Comparison of ENCODE assay signal across 1 cellular context in the genomic region with DNA sequence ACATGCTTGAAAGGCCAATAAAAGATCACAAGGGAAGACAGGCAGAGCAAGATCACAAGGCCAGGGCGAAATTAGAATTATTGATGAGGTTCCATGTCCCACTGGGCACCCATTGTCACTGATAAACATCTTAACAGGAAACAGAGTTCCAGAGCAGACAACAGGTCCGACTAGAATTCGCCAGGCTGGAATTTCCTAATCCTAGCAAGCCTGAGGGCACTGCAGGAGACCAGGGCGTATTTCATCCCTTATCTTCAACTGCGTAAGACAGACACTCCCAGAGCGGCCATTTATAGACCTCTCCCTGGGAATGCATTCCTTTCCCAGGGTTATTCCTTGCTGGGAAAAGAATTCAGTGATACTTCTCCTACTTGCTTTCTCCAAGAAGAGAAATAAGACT.
TF ChIP-seq lines count a peak whose summit lies in the region.

No MANE protein-coding gene starts in this region.

TF ChIP-seq in HEK293, 187 proteins besides CTCF, POLR2A, EP300 and RAD21 (continued from another document):
- TF ChIP-seq, protein P1, sequence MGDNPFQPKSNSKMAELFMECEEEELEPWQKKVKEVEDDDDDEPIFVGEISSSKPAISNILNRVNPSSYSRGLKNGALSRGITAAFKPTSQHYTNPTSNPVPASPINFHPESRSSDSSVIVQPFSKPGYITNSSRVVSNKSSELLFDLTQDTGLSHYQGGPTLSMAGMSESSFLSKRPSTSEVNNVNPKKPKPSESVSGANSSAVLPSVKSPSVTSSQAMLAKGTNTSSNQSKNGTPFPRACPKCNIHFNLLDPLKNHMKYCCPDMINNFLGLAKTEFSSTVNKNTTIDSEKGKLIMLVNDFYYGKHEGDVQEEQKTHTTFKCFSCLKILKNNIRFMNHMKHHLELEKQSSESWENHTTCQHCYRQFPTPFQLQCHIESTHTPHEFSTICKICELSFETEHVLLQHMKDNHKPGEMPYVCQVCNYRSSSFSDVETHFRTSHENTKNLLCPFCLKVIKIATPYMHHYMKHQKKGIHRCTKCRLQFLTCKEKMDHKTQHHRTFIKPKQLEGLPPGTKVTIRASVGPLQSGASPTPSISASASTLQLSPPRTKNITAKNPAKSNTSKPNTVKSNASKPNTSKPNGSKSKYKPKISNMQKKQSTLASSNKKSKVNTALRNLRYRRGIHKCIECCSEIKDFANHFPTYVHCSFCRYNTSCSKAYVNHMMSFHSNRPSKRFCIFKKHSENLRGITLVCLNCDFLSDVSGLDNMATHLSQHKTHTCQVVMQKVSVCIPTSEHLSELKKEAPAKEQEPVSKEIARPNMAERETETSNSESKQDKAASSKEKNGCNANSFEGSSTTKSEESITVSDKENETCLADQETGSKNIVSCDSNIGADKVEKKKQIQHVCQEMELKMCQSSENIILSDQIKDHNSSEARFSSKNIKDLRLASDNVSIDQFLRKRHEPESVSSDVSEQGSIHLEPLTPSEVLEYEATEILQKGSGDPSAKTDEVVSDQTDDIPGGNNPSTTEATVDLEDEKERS (tag by site-specific recombination; IDR thresholded peaks at IDR 0.05) = 0 out of 2 replicates have a peak, but pooled peaks have one; percentile 73
- TF ChIP-seq SETDB1 (IDR thresholded peaks at IDR 0.05; ENCODE audit: insufficient read length, low read length) = peak; percentile 74
- TF ChIP-seq ZNF626 (tag by site-specific recombination; IDR thresholded peaks at IDR 0.05) = 0 out of 2 replicates have a peak, but pooled peaks have one; percentile 57
